Comparison of ENCODE assay signal across 1 cellular context in genomic region chr5:107572800-107573368, GRCh38.
TF ChIP-seq lines count a peak whose summit lies in the region.

No MANE protein-coding gene starts in this region.

TF ChIP-seq in IMR-90, 13 proteins besides CTCF, POLR2A, EP300 and RAD21 (continued from another document):
- no peak for TF ChIP-seq CHD1 (IDR thresholded peaks at IDR 0.05; ENCODE audit: low read depth, low read length)
